8 cellular contexts compared by ENCODE assay signal in genomic region chr21:45075606-45076244, GRCh38. TPM values are rescaled to one million over a fixed set of nuclear protein-coding genes. Genes with fewer than 3 reads are reported as not detected.
DNase-seq lines count a peak whose midpoint lies in the region; ATAC-seq, FAIRE-seq and TF ChIP-seq lines count a peak whose summit lies in the region.

No MANE protein-coding gene starts in this region.

- H3K36me3 Mint-ChIP-seq in Caco-2 (ENCODE audit: insufficient read depth, unreplicated experiment), result peaks cover 44% of the 10 kb centered on the region
- H3K36me3 Mint-ChIP-seq in endothelial cell (ENCODE audit: low read depth, unreplicated experiment), result peaks cover 4% of the 10 kb centered on the region

- H3K4me3 Mint-ChIP-seq in Caco-2 (ENCODE audit: unreplicated experiment) (peak overlapping the region; percentile 72), endothelial cell (ENCODE audit: unreplicated experiment) (peak overlapping the region; percentile 93)

- ATAC-seq in PC-3, result peak; percentile 8; the same call in 1 of the 2 replicates

- intact Hi-C loops in Caco-2 (cut with micrococcal nuclease; ENCODE audit: unreplicated experiment), result loop anchor here (5.0 kb wide), 1 partner anchor 62 kb away; no protein-coding TSS in a partner anchor
- intact Hi-C loops in PC-3 (cut with micrococcal nuclease), result loop anchor here (1.0 to 10.0 kb wide), 4 partner anchors 27 to 131 kb away; partner anchors contain the start of gene SLX9

- DNase-seq in Caco-2 (no peak), PC-3 (peak; percentile 33), endothelial cell (ENCODE audit: low spot score) (no peak), osteoblast (ENCODE audit: insufficient read length, low spot score, missing footprints) (no peak), frontal cortex (ENCODE audit: low spot score in 2 of 2) (no peak), SW 1271 (lab: John Stamatoyannopoulos, UW) (no peak), D721Med (ENCODE audit: insufficient read length, low spot score) (no peak)
- no peak for DNase-seq in activated CD4-positive, alpha-beta T cell treated with anti-CD3 and anti-CD28 coated beads for 1 hour

- no peaks in the 10 kb centered on the region for H3K9me2 ChIP-seq in PC-3 (replicated peaks; ENCODE audit: low read length)

- peaks cover 13% of the 10 kb centered on the region for H3K4me1 ChIP-seq in Caco-2
- peaks cover 24% of the 10 kb centered on the region for H3K4me1 ChIP-seq in PC-3 (ENCODE audit: insufficient read depth, low read length)
- H3K4me1 ChIP-seq in osteoblast (ENCODE audit: insufficient read depth, low read length), result peaks cover 25% of the 10 kb centered on the region

- H3F3A ChIP-seq in PC-3 (ENCODE audit: low read length, unreplicated experiment), result no peaks in the 10 kb centered on the region

- H3K79me2 ChIP-seq in PC-3 (ENCODE audit: low read length) (peaks cover 59% of the 10 kb centered on the region), osteoblast (ENCODE audit: insufficient read depth, low read length) (peaks cover 43% of the 10 kb centered on the region)

- H4K20me1 ChIP-seq in PC-3 (ENCODE audit: low read length) (no peaks in the 10 kb centered on the region), osteoblast (ENCODE audit: insufficient read depth, low read length) (peaks cover 6% of the 10 kb centered on the region)

- H3K9ac ChIP-seq in PC-3 (ENCODE audit: low read length), result peak overlapping the region; percentile 62

- H3K27ac ChIP-seq in PC-3 (ENCODE audit: low read length) (no peak overlapping the region), osteoblast (ENCODE audit: low read depth, low read length) (peak overlapping the region; percentile 46)

- BruUV-seq in Caco-2 (replicated peaks; lab: Mats Ljungman, UMichigan) (TSS peak; percentile 37), PC-3 (replicated peaks; lab: Mats Ljungman, UMichigan) (TSS peak; percentile 46)

- H3K27me3 ChIP-seq in Caco-2 (replicated peaks; ENCODE audit: control insufficient read depth, insufficient read depth, low read length) (no peaks in the 10 kb centered on the region), PC-3 (ENCODE audit: low read length) (no peaks in the 10 kb centered on the region), osteoblast (ENCODE audit: insufficient read depth, low read length) (no peaks in the 10 kb centered on the region)

- H3K4me1 Mint-ChIP-seq in Caco-2 (ENCODE audit: low read depth, unreplicated experiment), result peaks cover 21% of the 10 kb centered on the region
- peaks cover 14% of the 10 kb centered on the region for H3K4me1 Mint-ChIP-seq in endothelial cell (ENCODE audit: unreplicated experiment)

- no peak for TF ChIP-seq CTCF in Caco-2 (IDR thresholded peaks at IDR 0.05; ENCODE audit: insufficient read depth in 1 of 2, low read depth in 1 of 2, low read length in 1 of 2, severe bottlenecking in 1 of 2, unreplicated experiment in 1 of 2)
- no peak for TF ChIP-seq CTCF in PC-3 (conservative IDR thresholded peaks at IDR 0.05; ENCODE audit: low read depth, low read length)
- TF ChIP-seq CTCF in endothelial cell (IDR thresholded peaks at IDR 0.05; ENCODE audit: unreplicated experiment), result no peak
- TF ChIP-seq CTCF in osteoblast (IDR thresholded peaks at IDR 0.05; ENCODE audit: extremely low read depth, low read depth, low read length), result no peak
- no peak for TF ChIP-seq CTCF in D721Med (IDR thresholded peaks at IDR 0.05; ENCODE audit: insufficient read depth, missing control alignments)

- no peaks in the 10 kb centered on the region for H3K36me3 ChIP-seq in Caco-2 (ENCODE audit: control insufficient read depth, insufficient read depth, low read length)
- H3K36me3 ChIP-seq in PC-3 (ENCODE audit: low read depth, low read length), result no peaks in the 10 kb centered on the region
- H3K36me3 ChIP-seq in osteoblast (ENCODE audit: insufficient read depth, low read length), result no peaks in the 10 kb centered on the region

- H3K27ac Mint-ChIP-seq in Caco-2 (ENCODE audit: unreplicated experiment) (peak overlapping the region; percentile 63), endothelial cell (ENCODE audit: unreplicated experiment) (peak overlapping the region; percentile 21)

- H3K9me3 ChIP-seq in Caco-2 (no peaks in the 10 kb centered on the region), PC-3 (ENCODE audit: low read length) (no peaks in the 10 kb centered on the region), osteoblast (ENCODE audit: low read depth, low read length) (no peaks in the 10 kb centered on the region)

- FAIRE-seq in frontal cortex (lab: Jason Lieb, UNC) (no peak), D721Med (lab: Jason Lieb, UNC) (no peak)

- H3K27me3 Mint-ChIP-seq in Caco-2 (ENCODE audit: insufficient read depth, unreplicated experiment) (peaks cover 3% of the 10 kb centered on the region), endothelial cell (ENCODE audit: unreplicated experiment) (peaks cover 11% of the 10 kb centered on the region)

- H3K4me3 ChIP-seq in Caco-2 (ENCODE audit: low read depth, low read length) (peak overlapping the region; percentile 80), PC-3 (ENCODE audit: low read length) (peak overlapping the region; percentile 88), osteoblast (ENCODE audit: insufficient read depth, low read length) (peak overlapping the region; percentile 82)

- POLR2A ChIA-PET in Caco-2 (lab: Charles Lee), result interaction anchor here (0.5 to 1.1 kb wide), 2 partner anchors 63 to 386 kb away, joined by 3 to 4 read pairs; no protein-coding TSS in a partner anchor
- POLR2A ChIA-PET in PC-3 (lab: Charles Lee; ENCODE audit: unreplicated experiment), result no interaction called here

- CTCF ChIA-PET in Caco-2 (lab: Charles Lee), result no interaction called here
- CTCF ChIA-PET in PC-3 (lab: Charles Lee), result interaction anchor here (0.6 kb wide), 1 partner anchor 136 kb away, joined by 3 read pairs; no protein-coding TSS in a partner anchor

- peak overlapping the region; percentile 73 for H2AFZ ChIP-seq in PC-3 (ENCODE audit: low read length)
- H2AFZ ChIP-seq in osteoblast (ENCODE audit: low read length), result peak overlapping the region; percentile 70

- H3K4me2 ChIP-seq in PC-3 (ENCODE audit: low read length) (peak overlapping the region; percentile 95), osteoblast (ENCODE audit: insufficient read depth, low read length) (peak overlapping the region; percentile 86)

- H3K9me3 Mint-ChIP-seq in Caco-2 (ENCODE audit: unreplicated experiment) (no peaks in the 10 kb centered on the region), endothelial cell (ENCODE audit: unreplicated experiment) (no peaks in the 10 kb centered on the region)

RNA-seq across cellular contexts. Expression of gene ADARB1, which starts 1.3 kb away (rescaled TPM):
- total RNA-seq in Caco-2 (2022) (25.4 and 25.8 TPM in 2 replicates), PC-3 (2014; rRNA removed) (14.1 and 21.0 TPM in 2 replicates), endothelial cell (ENCODE audit: unreplicated experiment) (14.5 TPM), osteoblast (19.5 and 28.9 TPM in 2 replicates), frontal cortex (19.2 TPM)
